In genomic region chr4:85784348-85784747, GRCh38 we compare ENCODE assay signal across 1 cellular context.
TF ChIP-seq lines count a peak whose summit lies in the region.

No MANE protein-coding gene starts in this region.

TF ChIP-seq in SK-N-SH, 30 proteins besides CTCF, POLR2A, EP300 and RAD21 (continued from another document):
- TF ChIP-seq PBX3 (IDR thresholded peaks at IDR 0.05) (no peak), FOXJ3 (CRISPR knock-in tag; IDR thresholded peaks at IDR 0.05) (no peak), SMC3 (IDR thresholded peaks at IDR 0.05; ENCODE audit: low read depth, low read length) (no peak), EZH2phosphoT487 (IDR thresholded peaks at IDR 0.05; ENCODE audit: borderline replicate concordance, low read depth) (no peak), FOSL2 (IDR thresholded peaks at IDR 0.05; ENCODE audit: borderline replicate concordance, low read depth) (no peak), MAX (IDR thresholded peaks at IDR 0.05; ENCODE audit: low read depth) (no peak), FOXM1 (IDR thresholded peaks at IDR 0.05; ENCODE audit: low read depth) (no peak), MXI1 (IDR thresholded peaks at IDR 0.05; ENCODE audit: low read depth, low read length) (no peak), MEF2A (IDR thresholded peaks at IDR 0.05; ENCODE audit: borderline replicate concordance, low read depth) (no peak)
